In genomic region chr10:63720689-63721088, GRCh38 we compare ENCODE assay signal across 11 cellular contexts.
DNase-seq lines count a peak whose midpoint lies in the region; ATAC-seq and TF ChIP-seq lines count a peak whose summit lies in the region.
"Had no signal": no experiment of that assay in that cellular context is flagged by ENCODE, and none has a peak within 500 bp of the region (broad histone marks: within the 10 kb centered on the region; RNA-seq: fewer than 3 reads in every experiment).

No MANE protein-coding gene starts in this region.

- TF ChIP-seq CTCF in A673 (conservative IDR thresholded peaks at IDR 0.05; ENCODE audit: low read depth, low read length): no peak

- intact Hi-C loops in A673 (cut with micrococcal nuclease; ENCODE audit: unreplicated experiment): loop anchor here (1.0 to 5.0 kb wide), 2 partner anchors 503 to 554 kb away; no protein-coding TSS in a partner anchor

- H3K36me3 ChIP-seq in A673 (ENCODE audit: insufficient read depth, low read length, poor library complexity, severe bottlenecking): no peaks in the 10 kb centered on the region
- H3K36me3 ChIP-seq: cardiac muscle cell, WERI-Rb-1 had no signal

- H3K4me3 Mint-ChIP-seq in central memory CD8-positive, alpha-beta T cell: no peak overlapping the region

- H3K27me3 Mint-ChIP-seq in central memory CD8-positive, alpha-beta T cell: peaks cover 26% of the 10 kb centered on the region

- H3K9me3 Mint-ChIP-seq in central memory CD8-positive, alpha-beta T cell: no peaks in the 10 kb centered on the region

- DNase-seq in A673 (ENCODE audit: low spot score) (no peak), DMS153 treated with DMSO at 0.1 percent for 48 hours (lab: John Stamatoyannopoulos, UW; ENCODE audit: unreplicated experiment) (no peak), NCI-H1694 (lab: John Stamatoyannopoulos, UW) (no peak)
- DNase-seq in central memory CD8-positive, alpha-beta T cell (ENCODE audit: low spot score in 2 of 2): no peak
- DNase-seq in activated CD4-positive, CD25-positive, alpha-beta regulatory T cell (lab: John Stamatoyannopoulos, UW): no peak
- DNase-seq in stimulated activated CD4-positive, alpha-beta T cell treated with anti-CD3 and anti-CD28 coated beads, Interleukin-2, amount 100 ng/mL, for 48 hours: no peak

- no peaks in the 10 kb centered on the region for H3K36me3 Mint-ChIP-seq in central memory CD8-positive, alpha-beta T cell (ENCODE audit: insufficient read depth)

- no peaks in the 10 kb centered on the region for H3K27me3 ChIP-seq in A673 (replicated peaks; ENCODE audit: insufficient read depth, low read depth, low read length, poor library complexity)
- H3K27me3 ChIP-seq: cardiac muscle cell had no signal

- H3K27ac Mint-ChIP-seq in central memory CD8-positive, alpha-beta T cell (ENCODE audit: low read depth): peak overlapping the region; percentile 55

- no peak overlapping the region for H3K4me3 ChIP-seq in A673 (ENCODE audit: low read depth, low read length, poor library complexity, severe bottlenecking)
- H3K4me3 ChIP-seq: cardiac muscle cell had no signal

- ATAC-seq in GM19043 (IDR thresholded peaks at IDR 0.05; ENCODE audit: low read depth, unreplicated experiment): peak; percentile 60
- peak; percentile 54 for ATAC-seq in HG03064 (IDR thresholded peaks at IDR 0.05; ENCODE audit: low read depth, unreplicated experiment)
- peak; percentile 72 for ATAC-seq in central memory CD8-positive, alpha-beta T cell (replicated peaks; ENCODE audit: extremely low read depth, poor library complexity, severe bottlenecking)

- peak overlapping the region; percentile 67 for H3K27ac ChIP-seq in A673 (ENCODE audit: low read depth, low read length, poor library complexity, severe bottlenecking)
- H3K27ac ChIP-seq: cardiac muscle cell, WERI-Rb-1 had no signal

- CTCF ChIA-PET in A673 (lab: Charles Lee): interaction anchor here (0.5 to 2.4 kb wide), 9 partner anchors 20 to 1027 kb away, joined by 3 to 37 read pairs (median 4); no protein-coding TSS in a partner anchor

- BruUV-seq in A673 (replicated peaks; lab: Mats Ljungman, UMichigan): no TSS peak

- peaks cover 8% of the 10 kb centered on the region for H3K4me1 Mint-ChIP-seq in central memory CD8-positive, alpha-beta T cell

- POLR2A ChIA-PET in A673 (lab: Charles Lee; ENCODE audit: low non-redundant PET): no interaction called here

- H3K9me3 ChIP-seq in A673 (ENCODE audit: low read depth, low read length, poor library complexity, severe bottlenecking): no peaks in the 10 kb centered on the region
- H3K9me3 ChIP-seq: Caco-2 had no signal

- peaks cover 63% of the 10 kb centered on the region for H3K4me1 ChIP-seq in A673 (ENCODE audit: insufficient read depth, low read length, poor library complexity, severe bottlenecking)
